In genomic region chr5:7907612-7908011, GRCh38 we compare ENCODE assay signal across 37 cellular contexts. TPM values are rescaled to one million over a fixed set of nuclear protein-coding genes. Genes with fewer than 3 reads are reported as not detected.
"Had no signal": no experiment of that assay in that cellular context is flagged by ENCODE, and none has a peak within 500 bp of the region (broad histone marks: within the 10 kb centered on the region; RNA-seq: fewer than 3 reads in every experiment).

No MANE protein-coding gene starts in this region.

- H3K27me3 ChIP-seq: adrenal gland, body of pancreas, brain microvascular endothelial cell, breast epithelium had no signal

- DNase-seq: activated B cell treated with CpG ODN at 0.5 μM for 24 hours; activated CD4-positive, alpha-beta memory T cell treated with anti-CD3 and anti-CD28 coated beads for 36 hours; activated CD4-positive, alpha-beta T cell treated with anti-CD3 and anti-CD28 coated beads for 4 hours; activated CD4-positive, alpha-beta T cell treated with anti-CD3 and anti-CD28 coated beads, Interleukin-2, amount 10 ng/mL, durations not matched to agents 24 days and 14 days; activated CD4-positive, alpha-beta T cell treated with anti-CD3 and anti-CD28 coated beads, Interleukin-2, amount 50 U/mL, for 1 hour; activated CD4-positive, alpha-beta T cell treated with anti-CD3 and anti-CD28 coated beads, Interleukin-2, amount 50 U/mL, for 4 hours; activated CD4-positive, CD25-positive, alpha-beta regulatory T cell treated with anti-CD3 and anti-CD28 coated beads, Interleukin-2, amount 50 U/mL, for 72 hours; activated CD8-positive, alpha-beta memory T cell treated with anti-CD3 and anti-CD28 coated beads, Interleukin-2, amount 50 U/mL, for 4 hours; activated CD8-positive, alpha-beta T cell treated with anti-CD3 and anti-CD28 coated beads for 36 hours; activated effector memory CD4-positive, alpha-beta T cell treated with anti-CD3 and anti-CD28 coated beads, Interleukin-2, amount 50 U/mL, for 16 hours; activated gamma-delta T cell treated with Interleukin-2 at 50 U/mL for 16 hours; activated naive CD4-positive, alpha-beta T cell; activated naive CD4-positive, alpha-beta T cell treated with anti-CD3 and anti-CD28 coated beads for 36 hours; activated naive CD4-positive, alpha-beta T cell treated with anti-CD3 and anti-CD28 coated beads, Interleukin-2, amount 50 U/mL, for 16 hours; activated naive CD8-positive, alpha-beta T cell treated with anti-CD3 and anti-CD28 coated beads for 36 hours; activated T-cell treated with anti-CD3 and anti-CD28 coated beads for 4 hours; activated T-cell treated with anti-CD3 and anti-CD28 coated beads, Interleukin-2, amount 50 U/mL, for 1 hour; activated T-cell treated with anti-CD3 and anti-CD28 coated beads, Interleukin-2, amount 50 U/mL, for 4 hours; activated T-cell treated with anti-CD3 and anti-CD28 coated beads, Interleukin-2, amount 50 U/mL, for 72 hours; adrenal gland; amniotic stem cell; aorta; body of pancreas; brain microvascular endothelial cell; central memory CD4-positive, alpha-beta T cell; T-helper 1 cell; T-helper 2 cell; T-helper 9 cell had no signal

- ATAC-seq: activated CD8-positive, alpha-beta T cell treated with anti-CD3 and anti-CD28 coated beads for 36 hours; activated naive CD4-positive, alpha-beta T cell treated with anti-CD3 and anti-CD28 coated beads, Interleukin-2, amount 50 U/mL, for 72 hours; activated T-cell treated with anti-CD3 and anti-CD28 coated beads, Interleukin-2, amount 50 U/mL, for 4 hours; activated T-cell treated with anti-CD3 and anti-CD28 coated beads, Interleukin-2, amount 50 U/mL, for 72 hours; activated T-helper 17 cell treated with anti-CD3 and anti-CD28 coated beads, Interleukin-2, amount 50 U/mL, for 72 hours; body of pancreas had no signal

- H3K4me3 ChIP-seq: adrenal gland, body of pancreas, breast epithelium had no signal

- H3K4me1 ChIP-seq: adrenal gland, body of pancreas, breast epithelium had no signal

- H3K27ac ChIP-seq: adrenal gland, body of pancreas, brain microvascular endothelial cell, breast epithelium, VCaP had no signal

- FAIRE-seq: astrocyte, TTC549 had no signal

RNA-seq across cellular contexts. Expression of gene CFAP90, which starts 56.7 kb away (rescaled TPM):
- total RNA-seq: activated B cell treated with CpG ODN at 0.5 μM for 24 hours; activated CD4-positive, alpha-beta memory T cell treated with anti-CD3 and anti-CD28 coated beads for 36 hours; activated CD4-positive, alpha-beta T cell treated with anti-CD3 and anti-CD28 coated beads, Interleukin-2, amount 10 ng/mL, durations not matched to agents 24 days and 14 days; activated CD8-positive, alpha-beta memory T cell treated with anti-CD3 and anti-CD28 coated beads for 36 hours; activated CD8-positive, alpha-beta T cell treated with anti-CD3 and anti-CD28 coated beads for 36 hours; activated naive CD4-positive, alpha-beta T cell treated with anti-CD3 and anti-CD28 coated beads for 36 hours; activated naive CD4-positive, alpha-beta T cell treated with anti-CD3 and anti-CD28 coated beads, Interleukin-2, amount 50 U/mL, for 72 hours; activated naive CD8-positive, alpha-beta T cell treated with anti-CD3 and anti-CD28 coated beads for 36 hours; activated T-cell treated with anti-CD3 and anti-CD28 coated beads, Interleukin-2, amount 50 U/mL, for 4 hours; activated T-cell treated with anti-CD3 and anti-CD28 coated beads, Interleukin-2, amount 50 U/mL, for 72 hours; activated T-helper 1 cell treated with anti-CD3 and anti-CD28 coated beads, Interleukin-12 subunit alpha, Interleukin-12 subunit beta, Interleukin-2, Interleukin-4 antibody, amounts not matched to agents 30 ng/mL and 10 ng/mL and 1 ng/mL, durations not matched to agents 14 hours and 24 hours and 36 hours; activated T-helper 17 cell treated with anti-CD3 and anti-CD28 coated beads, Interleukin-2, amount 50 U/mL, for 72 hours; cardiac septum had no signal
